8 cellular contexts compared by ENCODE assay signal in the genomic region with DNA sequence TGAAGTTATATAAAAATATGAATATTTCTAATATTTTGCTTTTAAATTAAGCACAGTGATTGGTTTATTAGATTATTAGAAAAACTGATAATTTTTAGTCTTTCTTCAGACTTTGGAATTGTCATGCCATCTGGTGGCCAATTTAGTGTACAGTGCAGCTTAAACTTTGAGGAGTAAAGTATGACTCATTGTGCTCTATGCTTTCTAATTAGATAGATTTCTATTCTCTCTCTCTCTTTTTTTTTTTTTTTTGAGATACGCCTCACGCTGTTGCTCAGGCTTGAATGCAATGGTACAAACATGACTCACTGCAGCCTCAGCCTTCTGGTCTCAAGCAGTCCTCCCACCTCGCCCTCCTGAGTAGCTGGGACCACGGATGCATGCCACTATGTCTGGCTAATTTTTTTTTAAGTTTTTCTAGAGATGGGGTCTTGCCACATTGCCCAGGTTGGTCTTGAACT. TPM values are rescaled to one million over a fixed set of nuclear protein-coding genes. Genes with fewer than 3 reads are reported as not detected.
A peak's percentile ranks its signal among the peaks of the same experiment; 100 is the strongest.
DNase-seq lines count a peak whose midpoint lies in the region; ATAC-seq and TF ChIP-seq lines count a peak whose summit lies in the region.

No MANE protein-coding gene starts in this region.

- DNase-seq in CD4-positive, alpha-beta memory T cell = peak; percentile 25 to 61 (median 32)
- peak; percentile 35 for DNase-seq in GM23338 (ENCODE audit: low spot score)
- DNase-seq in PC-9 = peak; percentile 29 to 80
- DNase-seq in adrenal gland = peak; percentile 37 to 77 (median 72)
- DNase-seq in left ventricle myocardium superior = no peak
- DNase-seq in smooth muscle cell of the brain vasculature (ENCODE audit: low read depth, low spot score) = peak; percentile 46
- no peak for DNase-seq in NCI-H1092 treated with DMSO at 0.1 percent for 48 hours (lab: John Stamatoyannopoulos, UW)

- ATAC-seq in GM23338 = no peak
- ATAC-seq in left ventricle myocardium superior = peak; percentile 41
- ATAC-seq in GM19452 (IDR thresholded peaks at IDR 0.05; ENCODE audit: unreplicated experiment) = no peak

- POLR2A ChIA-PET in CD4-positive, alpha-beta memory T cell (lab: Charles Lee; ENCODE audit: partially characterized antibody) = interaction anchor here (1.6 kb wide), 1 partner anchor 78 kb away, joined by 5 read pairs; the partner anchor contains the start of gene ZBTB6
- POLR2A ChIA-PET in PC-9 (lab: Charles Lee; ENCODE audit: unreplicated experiment) = interaction anchor here (0.5 to 1.2 kb wide), 6 partner anchors 10 to 448 kb away, joined by 5 to 21 read pairs (median 8); partner anchors contain the start of genes RC3H2 and ZBTB6

- H3K36me3 Mint-ChIP-seq in CD4-positive, alpha-beta memory T cell = peaks cover 11 to 36% of the 10 kb centered on the region in 2 donors
- H3K36me3 Mint-ChIP-seq in GM23338 (ENCODE audit: low read depth) = peaks cover 31% of the 10 kb centered on the region; the same call in 2 of the 3 replicates

- no peaks in the 10 kb centered on the region for H3K9me3 ChIP-seq in CD4-positive, alpha-beta memory T cell (ENCODE audit: control insufficient read depth in 1 of 2, low read length in 2 of 2)
- H3K9me3 ChIP-seq in PC-9 (ENCODE audit: insufficient read depth, low read depth) = no peaks in the 10 kb centered on the region
- H3K9me3 ChIP-seq in adrenal gland (replicated peaks in 1 of 3) = no peaks in the 10 kb centered on the region

- CTCF ChIA-PET in CD4-positive, alpha-beta memory T cell (lab: Charles Lee; ENCODE audit: partially characterized antibody) = interaction anchor here (0.6 to 2.0 kb wide), 12 partner anchors 16 to 892 kb away, joined by 3 to 10 read pairs (median 4); partner anchors contain the start of gene RC3H2
- CTCF ChIA-PET in PC-9 (lab: Charles Lee) = interaction anchor here (0.6 to 1.2 kb wide), 9 partner anchors 16 to 1393 kb away, joined by 3 to 11 read pairs (median 5); partner anchors contain the start of gene ZBTB6

- no peak overlapping the region for H3K4me2 ChIP-seq in GM23338
- H3K4me2 ChIP-seq in PC-9 = no peak overlapping the region

- peaks cover 0 to 3% (median under 1%) of the 10 kb centered on the region in 4 donors for H3K4me1 Mint-ChIP-seq in CD4-positive, alpha-beta memory T cell
- no peaks in the 10 kb centered on the region for H3K4me1 Mint-ChIP-seq in GM23338

- no peaks in the 10 kb centered on the region for H3K9me3 Mint-ChIP-seq in CD4-positive, alpha-beta memory T cell
- H3K9me3 Mint-ChIP-seq in GM23338 = no peaks in the 10 kb centered on the region

- WGBS in adrenal gland, 4 donors = 30 to 36% (median 32%) methylated on average over 4 of the region's 4 CpGs

- peak overlapping the region in 3 of 7 donors; percentile 29 to 88 (median 29) for H3K27ac Mint-ChIP-seq in CD4-positive, alpha-beta memory T cell
- no peak overlapping the region for H3K27ac Mint-ChIP-seq in GM23338

- H3K27me3 Mint-ChIP-seq in CD4-positive, alpha-beta memory T cell = no peaks in the 10 kb centered on the region
- H3K27me3 Mint-ChIP-seq in GM23338 (ENCODE audit: insufficient read depth, low read depth, poor library complexity) = no peaks in the 10 kb centered on the region

- no peak overlapping the region for H3K4me3 Mint-ChIP-seq in CD4-positive, alpha-beta memory T cell
- H3K4me3 Mint-ChIP-seq in GM23338 = no peak overlapping the region

- BruUV-seq in PC-9 (replicated peaks; lab: Mats Ljungman, UMichigan) = no TSS peak

- peak; percentile 48 to 56 for TF ChIP-seq CTCF in GM23338 (conservative IDR thresholded peaks at IDR 0.05; ENCODE audit: low read depth in 2 of 2)
- TF ChIP-seq CTCF in PC-9 (conservative IDR thresholded peaks at IDR 0.05) = peak; percentile 82
- TF ChIP-seq CTCF in adrenal gland (IDR thresholded peaks at IDR 0.05) = peak; percentile 62 to 85 (median 80)

- H3K27me3 ChIP-seq in CD4-positive, alpha-beta memory T cell (ENCODE audit: insufficient read depth, low read length) = no peaks in the 10 kb centered on the region
- H3K27me3 ChIP-seq in GM23338 (ENCODE audit: insufficient read depth) (no peaks in the 10 kb centered on the region), PC-9 (ENCODE audit: insufficient read depth, low read depth) (no peaks in the 10 kb centered on the region), adrenal gland (no peaks in the 10 kb centered on the region)

- peaks cover 18% of the 10 kb centered on the region for H3K36me3 ChIP-seq in CD4-positive, alpha-beta memory T cell (ENCODE audit: insufficient read depth, low read length)
- H3K36me3 ChIP-seq in GM23338 (ENCODE audit: insufficient read depth) (peaks cover 26% of the 10 kb centered on the region), PC-9 (ENCODE audit: low read depth) (peaks cover 23% of the 10 kb centered on the region), adrenal gland (replicated peaks in 1 of 2) (peaks cover 0 to 27% of the 10 kb centered on the region in 2 donors)

- TF ChIP-seq POLR2A in adrenal gland (IDR thresholded peaks at IDR 0.05) = no peak

- no peaks in the 10 kb centered on the region for H3K79me2 ChIP-seq in GM23338 (replicated peaks; ENCODE audit: insufficient read depth)
- H3K79me2 ChIP-seq in PC-9 (ENCODE audit: low read depth) = peaks cover 8% of the 10 kb centered on the region; the same call in 1 of the 2 replicates

- no peaks in the 10 kb centered on the region for H3K4me1 ChIP-seq in CD4-positive, alpha-beta memory T cell (ENCODE audit: insufficient read depth, low read length)
- H3K4me1 ChIP-seq in GM23338 (ENCODE audit: insufficient read depth) = no peaks in the 10 kb centered on the region
- no peaks in the 10 kb centered on the region for H3K4me1 ChIP-seq in PC-9 (replicated peaks; ENCODE audit: insufficient read depth)
- H3K4me1 ChIP-seq in adrenal gland (replicated peaks in 1 of 2) = no peaks in the 10 kb centered on the region

- H4K20me1 ChIP-seq in GM23338 (replicated peaks; ENCODE audit: insufficient read depth) = no peaks in the 10 kb centered on the region; the same call in 1 of the 2 replicates
- peaks cover 31% of the 10 kb centered on the region for H4K20me1 ChIP-seq in PC-9 (ENCODE audit: insufficient read depth)

- no peak overlapping the region for H3K4me3 ChIP-seq in CD4-positive, alpha-beta memory T cell (ENCODE audit: low read length in 2 of 2)
- H3K4me3 ChIP-seq in GM23338 = no peak overlapping the region
- H3K4me3 ChIP-seq in PC-9 = no peak overlapping the region
- H3K4me3 ChIP-seq in adrenal gland = no peak overlapping the region

- H2AFZ ChIP-seq in GM23338 (no peak overlapping the region), PC-9 (no peak overlapping the region)

- intact Hi-C loops in CD4-positive, alpha-beta memory T cell (cut with micrococcal nuclease) = loop anchor here (1.0 to 5.0 kb wide), 3 partner anchors 89 to 526 kb away; no protein-coding TSS in a partner anchor
- intact Hi-C loops in PC-9 (cut with micrococcal nuclease; ENCODE audit: unreplicated experiment) (loop anchor here (1.0 to 5.0 kb wide), 4 partner anchors 59 to 526 kb away; partner anchors contain the start of genes RC3H2, ZBTB26 and ZBTB6), adrenal gland (cut with DNase I) (loop anchor here in 1 of 2 donors (10.0 kb wide), 1 partner anchor 77 kb away; the partner anchor contains the start of gene ZBTB6), left ventricle myocardium superior (cut with micrococcal nuclease) (no loop called here)

- H3K27ac ChIP-seq in CD4-positive, alpha-beta memory T cell (ENCODE audit: low read depth, low read length) = no peak overlapping the region
- H3K27ac ChIP-seq in GM23338 (ENCODE audit: low read depth) (no peak overlapping the region), PC-9 (no peak overlapping the region), adrenal gland (peak overlapping the region in 3 of 5 donors; percentile 25 to 63 (median 50))

- H3K9me2 ChIP-seq in GM23338 (ENCODE audit: insufficient read depth) (no peaks in the 10 kb centered on the region), PC-9 (ENCODE audit: insufficient read depth) (no peaks in the 10 kb centered on the region)

- no peaks in the 10 kb centered on the region for H3F3A ChIP-seq in GM23338 (replicated peaks; ENCODE audit: low read depth)
- H3F3A ChIP-seq in PC-9 (ENCODE audit: insufficient read depth, low read depth) = peaks cover 45% of the 10 kb centered on the region

TF ChIP-seq in GM23338, 12 proteins besides CTCF, POLR2A, EP300 and RAD21:
- TF ChIP-seq EZH2phosphoT487 (IDR thresholded peaks at IDR 0.05; ENCODE audit: unreplicated experiment) (no peak), ZNF331 (CRISPR knock-in tag; IDR thresholded peaks at IDR 0.05; ENCODE audit: low read depth) (no peak)

RNA-seq across cellular contexts. Expression of gene GPR21, which starts 42.1 kb away (rescaled TPM):
- 1 to 10 TPM; 1.0 to 2.3 TPM for total RNA-seq in CD4-positive, alpha-beta memory T cell
- polyA plus RNA-seq in CD4-positive, alpha-beta memory T cell = not detected
- total RNA-seq in GM23338 (2014; rRNA removed; shearing (Covaris generic)) = 0.90 and 1.9 TPM in 2 replicates
- 0.24 TPM in 1 of 2 replicates, not detected in the other for polyA plus RNA-seq in GM23338 (2016; fragmentation: Nextera tagmentation; extraction: Ambion mirVana)
- 1.6 and 3.7 TPM in 2 replicates for total RNA-seq in PC-9 (2021)
- 1 to 10 TPM in 3 of 8 donors, under 1 TPM in 3, not detected in 2; 0.14 to 1.7 (median 1.2) TPM for total RNA-seq in adrenal gland
- polyA plus RNA-seq in adrenal gland = under 1 TPM in 2 of 3 donors, not detected in 1; 0.22 to 0.32 TPM
- 0.72 TPM for total RNA-seq in left ventricle myocardium superior

RNA-seq across cellular contexts. Expression of gene RABGAP1, which starts 50.6 kb away (rescaled TPM):
- total RNA-seq in CD4-positive, alpha-beta memory T cell = 10 to 100 TPM; 43.2 to 43.6 TPM
- 10 to 100 TPM; 21.6 to 24.1 TPM for polyA plus RNA-seq in CD4-positive, alpha-beta memory T cell
- total RNA-seq in GM23338 (2014; rRNA removed; shearing (Covaris generic)) = 33.9 and 34.0 TPM in 2 replicates
- 8.1 and 8.5 TPM in 2 replicates for polyA plus RNA-seq in GM23338 (2016; fragmentation: Nextera tagmentation; extraction: Ambion mirVana)
- 95.8 and 103 TPM in 2 replicates for total RNA-seq in PC-9 (2021)
- 10 to 100 TPM; 17.1 to 62.3 (median 36.0) TPM for total RNA-seq in adrenal gland
- polyA plus RNA-seq in adrenal gland = 10 to 100 TPM in 2 of 3 donors, 1 to 10 TPM in 1; 8.5 to 29.5 (median 11.9) TPM
- total RNA-seq in left ventricle myocardium superior = 47.4 TPM

Comparison
In these comparisons a context has a peak if more than half of its experiments do, and no peak if none do; other contexts are left out.
1. DNase-seq: peak in CD4-positive, alpha-beta memory T cell (5 of 5), GM23338 (single experiment), PC-9 (2 of 2), adrenal gland (7 of 7) and smooth muscle cell of the brain vasculature (single experiment); none in left ventricle myocardium superior (single experiment) and NCI-H1092 treated with DMSO at 0.1 percent for 48 hours (single experiment).
2. H3K27ac ChIP-seq: peak in adrenal gland (3 of 5); none in CD4-positive, alpha-beta memory T cell (single experiment), GM23338 (single experiment) and PC-9 (single experiment).
3. Peak in every context shown above with its lines, with median percentiles within 50 percentile points of each other: CTCF ChIP-seq.